ENCODE assay signal across 8 cellular contexts in the genomic region with DNA sequence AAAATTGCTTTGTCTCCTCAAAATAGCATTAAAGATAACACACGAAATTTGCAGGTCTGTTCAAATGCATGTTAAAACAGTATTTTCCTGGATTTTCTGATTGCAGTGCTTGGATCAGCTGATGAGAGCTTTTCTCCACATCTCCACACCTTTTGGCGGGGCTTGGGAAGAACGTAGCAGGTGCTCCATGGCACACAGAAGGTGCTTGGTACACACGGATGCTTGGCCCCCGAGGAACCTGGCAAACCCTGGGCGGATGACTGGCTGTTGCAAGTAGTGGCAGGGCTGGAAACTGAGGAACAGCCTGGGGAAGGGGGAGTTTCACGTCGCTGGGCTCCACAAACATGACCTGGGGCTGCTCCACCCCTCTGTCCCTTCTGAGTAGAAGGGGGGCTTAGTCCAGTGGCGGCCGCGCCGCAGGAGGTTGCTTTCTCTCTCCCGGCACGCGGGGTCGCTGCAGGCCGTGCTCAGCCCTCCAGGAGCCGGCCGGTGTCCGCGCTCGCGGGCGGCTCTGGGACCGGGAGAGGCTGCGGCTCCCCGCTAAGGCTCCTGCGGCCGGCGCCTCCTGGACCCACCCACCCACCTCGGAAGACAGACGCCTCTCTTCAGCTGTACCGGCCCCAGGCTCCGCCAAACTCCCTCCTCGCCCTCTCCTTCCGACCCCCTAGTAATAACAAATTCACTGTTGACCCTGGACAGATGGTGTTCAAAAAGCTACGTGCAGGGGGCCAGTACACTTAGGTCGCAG.
DNase-seq lines count a peak whose midpoint lies in the region; ATAC-seq and TF ChIP-seq lines count a peak whose summit lies in the region.

No MANE protein-coding gene starts in this region.

- no peak overlapping the region for H3K27ac Mint-ChIP-seq in Caco-2 (ENCODE audit: unreplicated experiment)

- intact Hi-C loops in Caco-2 (cut with micrococcal nuclease; ENCODE audit: unreplicated experiment) = loop anchor here (1.0 to 5.0 kb wide), 5 partner anchors 129 to 651 kb away; no protein-coding TSS in a partner anchor

- no peaks in the 10 kb centered on the region for H3K9me3 ChIP-seq in Caco-2
- H3K9me3 ChIP-seq in NT2/D1 (ENCODE audit: insufficient read depth, low read length) = peaks cover 11% of the 10 kb centered on the region; the same call in 1 of the 2 replicates

- no peaks in the 10 kb centered on the region for H3K9me3 Mint-ChIP-seq in Caco-2 (ENCODE audit: unreplicated experiment)

- H3K9ac ChIP-seq in NT2/D1 (ENCODE audit: insufficient read length, low read depth) = peak overlapping the region; percentile 9

- H3K4me3 Mint-ChIP-seq in Caco-2 (ENCODE audit: unreplicated experiment) = peak overlapping the region; percentile 24

- ATAC-seq in HG02623 (IDR thresholded peaks at IDR 0.05; ENCODE audit: unreplicated experiment) (no peak), GM21576 (IDR thresholded peaks at IDR 0.05; ENCODE audit: unreplicated experiment) (no peak)

- DNase-seq in Caco-2 (peak; percentile 58 to 80), H7 (peak; percentile 92), NT2/D1 (ENCODE audit: low read depth, low spot score) (peak; percentile 46), epithelial cell of proximal tubule (ENCODE audit: low read depth) (no peak), midbrain (lab: John Stamatoyannopoulos, UW) (peak; percentile 37), NK-92 (lab: John Stamatoyannopoulos, UW; ENCODE audit: unreplicated experiment) (no peak)

- no TSS peak for BruUV-seq in Caco-2 (replicated peaks; lab: Mats Ljungman, UMichigan)

- no peaks in the 10 kb centered on the region; the same call in 1 of the 2 replicates for H3K4me1 ChIP-seq in Caco-2
- no peaks in the 10 kb centered on the region for H3K4me1 ChIP-seq in NT2/D1 (ENCODE audit: insufficient read depth, insufficient read length)

- CTCF ChIA-PET in Caco-2 (lab: Charles Lee) = interaction anchor here (0.6 to 1.2 kb wide), 3 partner anchors 130 to 1599 kb away, joined by 3 to 10 read pairs (median 7); no protein-coding TSS in a partner anchor

- H3K36me3 ChIP-seq in Caco-2 (ENCODE audit: control insufficient read depth, insufficient read depth, low read length) = no peaks in the 10 kb centered on the region
- H3K36me3 ChIP-seq in H7 (replicated peaks; ENCODE audit: control insufficient read depth, insufficient read depth, low read length) = no peaks in the 10 kb centered on the region
- H3K36me3 ChIP-seq in NT2/D1 (ENCODE audit: insufficient read depth, insufficient read length, low read length) = no peaks in the 10 kb centered on the region

- H3K27me3 ChIP-seq in Caco-2 (replicated peaks; ENCODE audit: control insufficient read depth, insufficient read depth, low read length) (peaks cover 2% of the 10 kb centered on the region), H7 (ENCODE audit: control insufficient read depth, insufficient read depth, low read length) (peaks cover 12% of the 10 kb centered on the region), NT2/D1 (ENCODE audit: insufficient read depth, insufficient read length) (peaks cover 30% of the 10 kb centered on the region)

- no peaks in the 10 kb centered on the region for H3K36me3 Mint-ChIP-seq in Caco-2 (ENCODE audit: insufficient read depth, unreplicated experiment)

- peaks cover 11% of the 10 kb centered on the region for H3K4me1 Mint-ChIP-seq in Caco-2 (ENCODE audit: low read depth, unreplicated experiment)

- peaks cover 10% of the 10 kb centered on the region for H3K27me3 Mint-ChIP-seq in Caco-2 (ENCODE audit: insufficient read depth, unreplicated experiment)

- POLR2A ChIA-PET in Caco-2 (lab: Charles Lee) = no interaction called here

- H3K4me3 ChIP-seq in Caco-2 (ENCODE audit: low read depth, low read length) (no peak overlapping the region), H7 (ENCODE audit: insufficient read depth, low read depth, low read length) (no peak overlapping the region), NT2/D1 (ENCODE audit: insufficient read length, low read depth) (no peak overlapping the region), epithelial cell of proximal tubule (ENCODE audit: low read depth, low read length) (peak overlapping the region; percentile 27)

- peak; percentile 74 to 76 for TF ChIP-seq CTCF in Caco-2 (IDR thresholded peaks at IDR 0.05; ENCODE audit: insufficient read depth in 1 of 2, low read depth in 1 of 2, low read length in 1 of 2, severe bottlenecking in 1 of 2, unreplicated experiment in 1 of 2)
- peak; percentile 70 for TF ChIP-seq CTCF in epithelial cell of proximal tubule (conservative IDR thresholded peaks at IDR 0.05; ENCODE audit: low read depth, low read length)

Comparison
In these comparisons a context has a peak if more than half of its experiments do, and no peak if none do; other contexts are left out.
1. DNase-seq: peak in Caco-2 (2 of 2), H7 (single experiment), NT2/D1 (single experiment) and midbrain (single experiment); none in epithelial cell of proximal tubule (single experiment) and NK-92 (single experiment).